Comparison of ENCODE assay signal across 8 cellular contexts in the genomic region with DNA sequence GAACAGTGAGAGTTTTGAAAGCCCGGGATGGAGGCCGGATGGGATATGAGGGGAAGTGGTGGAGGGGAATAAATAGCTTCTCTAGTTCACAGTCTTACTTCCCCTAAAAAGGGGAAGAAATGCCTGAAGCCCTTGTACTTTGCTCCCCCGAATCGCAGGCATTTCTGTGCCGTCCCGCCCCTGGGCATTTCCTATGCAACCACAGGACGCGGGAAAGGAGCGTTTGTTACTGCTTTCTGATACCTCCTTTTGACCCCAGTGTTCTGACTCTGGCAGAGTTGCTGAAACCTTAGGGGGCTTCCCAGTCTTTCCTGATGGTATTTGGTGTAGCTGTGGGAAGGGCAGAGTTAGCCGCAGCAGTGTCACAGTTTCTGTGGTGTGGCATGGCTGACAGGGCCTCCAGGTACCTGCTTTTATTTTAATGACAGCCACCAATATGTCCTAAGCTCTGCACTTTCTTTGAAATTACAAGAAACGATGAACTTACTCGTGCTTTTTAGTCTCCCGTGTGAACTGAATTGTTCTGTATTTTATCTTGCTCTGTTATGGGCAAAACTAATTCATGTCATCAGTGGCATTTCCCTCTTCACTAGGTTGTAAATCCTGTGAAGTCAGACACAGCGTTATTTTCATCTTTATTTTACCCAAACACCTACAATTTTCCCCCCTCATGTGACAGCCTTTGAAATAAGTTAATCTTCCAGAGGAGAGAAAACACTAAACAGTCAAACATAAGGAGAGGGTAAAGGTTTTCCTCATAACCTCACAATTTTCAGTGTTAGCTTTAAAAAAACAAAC. TPM values are rescaled to one million over a fixed set of nuclear protein-coding genes. Genes with fewer than 3 reads are reported as not detected.
DNase-seq lines count a peak whose midpoint lies in the region; ATAC-seq, FAIRE-seq and TF ChIP-seq lines count a peak whose summit lies in the region.

No MANE protein-coding gene starts in this region.

- TF ChIP-seq CTCF in activated B cell treated with CpG ODN at 0.5 μM for 24 hours (IDR thresholded peaks at IDR 0.05) (no peak), ascending aorta (IDR thresholded peaks at IDR 0.05) (no peak)

- FAIRE-seq in H54 (lab: Jason Lieb, UNC), result no peak

- H3K36me3 Mint-ChIP-seq in activated B cell treated with CpG ODN at 0.5 μM for 24 hours (ENCODE audit: low read depth), result peaks cover 12% of the 10 kb centered on the region

- intact Hi-C loops in activated B cell treated with CpG ODN at 0.5 μM for 24 hours (cut with micrococcal nuclease), result loop anchor here (1.0 to 5.0 kb wide), 6 partner anchors 11 to 450 kb away; no protein-coding TSS in a partner anchor
- intact Hi-C loops in ascending aorta (cut with DNase I), result loop anchor here (1.0 to 5.0 kb wide), 5 partner anchors 55 to 216 kb away; partner anchors contain the start of gene KLHL36

- H3K9me3 ChIP-seq in mucosa of rectum (ENCODE audit: control insufficient read depth in 2 of 2, low read length in 2 of 2), result no peaks in the 10 kb centered on the region
- H3K9me3 ChIP-seq in ascending aorta, result no peaks in the 10 kb centered on the region

- CTCF ChIA-PET in activated B cell treated with CpG ODN at 0.5 μM for 24 hours (lab: Charles Lee), result interaction anchor here (0.7 to 5.8 kb wide), 32 partner anchors 8 to 244 kb away, joined by 3 to 82 read pairs (median 4); partner anchors contain the start of genes COTL1 and MEAK7

- H3K27ac Mint-ChIP-seq in activated B cell treated with CpG ODN at 0.5 μM for 24 hours, result peak overlapping the region; percentile 86

- H3K27me3 Mint-ChIP-seq in activated B cell treated with CpG ODN at 0.5 μM for 24 hours, result no peaks in the 10 kb centered on the region

- H3K36me3 ChIP-seq in mucosa of rectum (ENCODE audit: control insufficient read depth in 2 of 2, insufficient read depth in 2 of 2, low read length in 2 of 2) (no peaks in the 10 kb centered on the region), ascending aorta (no peaks in the 10 kb centered on the region)

- no peak for TF ChIP-seq POLR2A in H54 (IDR thresholded peaks at IDR 0.05; ENCODE audit: low read depth, low read length)

- peak; percentile 35 for ATAC-seq in HG03039 (IDR thresholded peaks at IDR 0.05; ENCODE audit: unreplicated experiment)
- ATAC-seq in activated B cell treated with CpG ODN at 0.5 μM for 24 hours (ENCODE audit: low read depth), result peak; percentile 56

- H3K4me3 ChIP-seq in mucosa of rectum (ENCODE audit: low read length in 2 of 2) (peak overlapping the region; percentile 46 to 66), ascending aorta (no peak overlapping the region)

- peak overlapping the region; percentile 81 for H3K4me3 Mint-ChIP-seq in activated B cell treated with CpG ODN at 0.5 μM for 24 hours

- POLR2A ChIA-PET in activated B cell treated with CpG ODN at 0.5 μM for 24 hours (lab: Charles Lee), result interaction anchor here (0.6 to 1.4 kb wide), 8 partner anchors 11 to 431 kb away, joined by 3 to 10 read pairs (median 4); partner anchors contain the start of gene KLHL36

- H3K9ac ChIP-seq in mucosa of rectum (ENCODE audit: low read depth in 1 of 2, low read length in 2 of 2), result peak overlapping the region; percentile 10 to 47

- no peaks in the 10 kb centered on the region for H3K27me3 ChIP-seq in mucosa of rectum (ENCODE audit: control insufficient read depth in 2 of 2, insufficient read depth in 2 of 2, low read length in 2 of 2)
- H3K27me3 ChIP-seq in ascending aorta, result no peaks in the 10 kb centered on the region

- H3K4me1 ChIP-seq in mucosa of rectum (ENCODE audit: control insufficient read depth in 2 of 2, insufficient read depth in 2 of 2, low read length in 2 of 2) (peaks cover 32 to 50% of the 10 kb centered on the region in 2 donors), ascending aorta (peaks cover 6 to 14% of the 10 kb centered on the region in 2 donors)

- DNase-seq in ELF-1 (ENCODE audit: low read depth, low spot score) (peak; percentile 50), activated B cell treated with CpG ODN at 0.5 μM for 24 hours (peak; percentile 37), H54 (ENCODE audit: insufficient read length, low spot score) (no peak), HK-2 (ENCODE audit: unreplicated experiment) (no peak), ascending aorta (ENCODE audit: low spot score in 2 of 2) (no peak), T1000 (lab: John Stamatoyannopoulos, UW) (no peak)

- no peaks in the 10 kb centered on the region for H3K9me3 Mint-ChIP-seq in activated B cell treated with CpG ODN at 0.5 μM for 24 hours

- peaks cover 88% of the 10 kb centered on the region for H3K4me1 Mint-ChIP-seq in activated B cell treated with CpG ODN at 0.5 μM for 24 hours

- H3K27ac ChIP-seq in mucosa of rectum (ENCODE audit: low read depth in 2 of 2, low read length in 2 of 2) (peak overlapping the region; percentile 25 to 74), ascending aorta (peak overlapping the region in 1 of 2 donors; percentile 10)

RNA-seq across cellular contexts. Expression of gene USP10, which starts 27.1 kb away (rescaled TPM):
- total RNA-seq in activated B cell treated with CpG ODN at 0.5 μM for 24 hours (138 and 147 TPM in 2 replicates), ascending aorta (27.8 TPM)

Comparison
In these comparisons a context has a peak if more than half of its experiments do, and no peak if none do; other contexts are left out.
1. DNase-seq: peak in ELF-1 (single experiment) and activated B cell treated with CpG ODN at 0.5 μM for 24 hours (single experiment); none in H54 (single experiment), HK-2 (single experiment), ascending aorta (0 of 2) and T1000 (single experiment).
2. H3K4me3 ChIP-seq: peak in mucosa of rectum (2 of 2); none in ascending aorta (0 of 2).